ENCODE assay signal across 21 cellular contexts in genomic region chr12:9163392-9163791, GRCh38. TPM values are rescaled to one million over a fixed set of nuclear protein-coding genes. Genes with fewer than 3 reads are reported as not detected.
DNase-seq lines count a peak whose midpoint lies in the region; ATAC-seq and TF ChIP-seq lines count a peak whose summit lies in the region.
"Had no signal": no experiment of that assay in that cellular context is flagged by ENCODE, and none has a peak within 500 bp of the region (broad histone marks: within the 10 kb centered on the region; RNA-seq: fewer than 3 reads in every experiment).

No MANE protein-coding gene starts in this region.

- no peaks in the 10 kb centered on the region for H3K4me1 ChIP-seq in gastroesophageal sphincter
- H3K4me1 ChIP-seq in mesodermal cell (ENCODE audit: control insufficient read depth, insufficient read depth, low read length, poor library complexity, severe bottlenecking): no peaks in the 10 kb centered on the region
- no peaks in the 10 kb centered on the region for H3K4me1 ChIP-seq in uterus
- H3K4me1 ChIP-seq: A549 had no signal

- no peaks in the 10 kb centered on the region for H3K36me3 ChIP-seq in gastroesophageal sphincter
- no peaks in the 10 kb centered on the region for H3K36me3 ChIP-seq in mesodermal cell (ENCODE audit: control insufficient read depth, insufficient read depth, low read length)
- no peaks in the 10 kb centered on the region for H3K36me3 ChIP-seq in uterus

- no peaks in the 10 kb centered on the region for H3K27me3 ChIP-seq in gastroesophageal sphincter
- no peaks in the 10 kb centered on the region for H3K27me3 ChIP-seq in uterus

- no peak for TF ChIP-seq EP300 in gastroesophageal sphincter (IDR thresholded peaks at IDR 0.05)

- TF ChIP-seq CTCF in gastroesophageal sphincter (IDR thresholded peaks at IDR 0.05) (no peak), uterus (IDR thresholded peaks at IDR 0.05) (no peak)

- H3K27ac ChIP-seq in gastroesophageal sphincter (no peak overlapping the region), mesodermal cell (ENCODE audit: low read depth, low read length, severe bottlenecking) (peak overlapping the region; percentile 68), uterus (peak overlapping the region; percentile 4 to 49)
- H3K27ac ChIP-seq: A549, RWPE1 had no signal

- ATAC-seq in left ventricle myocardium superior: peak; percentile 77
- no peak for ATAC-seq in Right ventricle myocardium superior (ENCODE audit: poor library complexity)
- peak; percentile 55 for ATAC-seq in gastroesophageal sphincter
- ATAC-seq in HG03025 (IDR thresholded peaks at IDR 0.05; ENCODE audit: low FRiP score, unreplicated experiment): no peak
- ATAC-seq: A549, GM12878 had no signal

- TF ChIP-seq POLR2A in gastroesophageal sphincter (IDR thresholded peaks at IDR 0.05): no peak
- no peak for TF ChIP-seq POLR2A in uterus (IDR thresholded peaks at IDR 0.05)

- H3K9me3 ChIP-seq in gastroesophageal sphincter (no peaks in the 10 kb centered on the region), mesodermal cell (ENCODE audit: control insufficient read depth, low read length) (no peaks in the 10 kb centered on the region), uterus (no peaks in the 10 kb centered on the region)
- H3K9me3 ChIP-seq: A549 had no signal

- intact Hi-C loops in left ventricle myocardium superior (cut with micrococcal nuclease): loop anchor here (5.0 kb wide), 1 partner anchor 41 kb away; no protein-coding TSS in a partner anchor
- intact Hi-C loops in Right ventricle myocardium superior (cut with DNase I): no loop called here
- intact Hi-C loops in uterus (cut with DNase I; ENCODE audit: low total_unique reads): no loop called here
- intact Hi-C loops in posterior vena cava (cut with DNase I): no loop called here

- WGBS in gastroesophageal sphincter (ENCODE audit: low coverage in 1 of 2), 2 donors: 67 to 79% methylated on average over 3 to 5 of the region's 5 CpGs
- WGBS in mesodermal cell (ENCODE audit: insufficient coverage in 2 of 2), 2 experiments: 70 to 80% methylated on average over 1 to 2 of the region's 5 CpGs

- DNase-seq in left ventricle myocardium superior: no peak
- DNase-seq in Right ventricle myocardium superior: no peak
- peak in 1 of 2 donors; percentile 27 for DNase-seq in uterus
- no peak for DNase-seq in putamen (ENCODE audit: low spot score)
- DNase-seq in posterior vena cava (ENCODE audit: low spot score): no peak
- DNase-seq: AML-193, Calu3, DMS79, HCEC 1CT, KBM-7, NCI-H1092, NCI-H1694, NCI-H446 had no signal

- H3K4me3 ChIP-seq in gastroesophageal sphincter (no peak overlapping the region), mesodermal cell (ENCODE audit: extremely low read depth, insufficient read depth, low read length, poor library complexity, severe bottlenecking) (no peak overlapping the region), uterus (no peak overlapping the region)
- H3K4me3 ChIP-seq: A549, GM12878 had no signal

RNA-seq across cellular contexts. Expression of gene PZP, which starts 44.8 kb away (rescaled TPM):
- 0.35 TPM for total RNA-seq in left ventricle myocardium superior
- 1.3 TPM for total RNA-seq in Right ventricle myocardium superior
- under 1 TPM in 2 of 4 donors, not detected in 2; 0.16 to 0.62 TPM for total RNA-seq in gastroesophageal sphincter
- 0.48 TPM for polyA plus RNA-seq in mesodermal cell (2013, experiment 1 of 2)
- polyA plus RNA-seq in mesodermal cell (2013, experiment 2 of 2): not detected
- under 1 TPM in 1 of 4 donors, not detected in 3; 0.79 TPM for total RNA-seq in uterus
- under 1 TPM; 0.42 to 0.57 TPM for total RNA-seq in posterior vena cava
- total RNA-seq: Calu3, G401, GM12878, M059J had no signal
- polyA plus RNA-seq: A549, GM12878 had no signal

RNA-seq across cellular contexts. Expression of gene A2M, which starts 47.7 kb away (rescaled TPM):
- total RNA-seq in left ventricle myocardium superior (569 TPM), Right ventricle myocardium superior (478 TPM), gastroesophageal sphincter (100 to 1,000 TPM; 268 to 632 (median 588) TPM), uterus (1,000 to 10,000 TPM in 1 of 4 donors, 100 to 1,000 TPM in 3; 305 to 1,063 (median 353) TPM), posterior vena cava (1,000 to 10,000 TPM in 1 of 2 donors, 100 to 1,000 TPM in 1; 831 to 1,306 TPM)
- polyA plus RNA-seq in mesodermal cell (2013, experiment 1 of 2): 106 TPM
- 76.9 TPM for polyA plus RNA-seq in mesodermal cell (2013, experiment 2 of 2)
- total RNA-seq: Calu3, G401 had no signal
- polyA plus RNA-seq: A549 had no signal

Comparison
In these comparisons a context has a peak if more than half of its experiments do, and no peak if none do; other contexts are left out.
1. ATAC-seq: peak in left ventricle myocardium superior (single experiment) and gastroesophageal sphincter (single experiment); none in Right ventricle myocardium superior (single experiment) and HG03025 (single experiment).
2. H3K27ac ChIP-seq: peak in mesodermal cell (single experiment) and uterus (2 of 2); none in gastroesophageal sphincter (0 of 4).